Comparison of ENCODE assay signal across 10 cellular contexts in the genomic region with DNA sequence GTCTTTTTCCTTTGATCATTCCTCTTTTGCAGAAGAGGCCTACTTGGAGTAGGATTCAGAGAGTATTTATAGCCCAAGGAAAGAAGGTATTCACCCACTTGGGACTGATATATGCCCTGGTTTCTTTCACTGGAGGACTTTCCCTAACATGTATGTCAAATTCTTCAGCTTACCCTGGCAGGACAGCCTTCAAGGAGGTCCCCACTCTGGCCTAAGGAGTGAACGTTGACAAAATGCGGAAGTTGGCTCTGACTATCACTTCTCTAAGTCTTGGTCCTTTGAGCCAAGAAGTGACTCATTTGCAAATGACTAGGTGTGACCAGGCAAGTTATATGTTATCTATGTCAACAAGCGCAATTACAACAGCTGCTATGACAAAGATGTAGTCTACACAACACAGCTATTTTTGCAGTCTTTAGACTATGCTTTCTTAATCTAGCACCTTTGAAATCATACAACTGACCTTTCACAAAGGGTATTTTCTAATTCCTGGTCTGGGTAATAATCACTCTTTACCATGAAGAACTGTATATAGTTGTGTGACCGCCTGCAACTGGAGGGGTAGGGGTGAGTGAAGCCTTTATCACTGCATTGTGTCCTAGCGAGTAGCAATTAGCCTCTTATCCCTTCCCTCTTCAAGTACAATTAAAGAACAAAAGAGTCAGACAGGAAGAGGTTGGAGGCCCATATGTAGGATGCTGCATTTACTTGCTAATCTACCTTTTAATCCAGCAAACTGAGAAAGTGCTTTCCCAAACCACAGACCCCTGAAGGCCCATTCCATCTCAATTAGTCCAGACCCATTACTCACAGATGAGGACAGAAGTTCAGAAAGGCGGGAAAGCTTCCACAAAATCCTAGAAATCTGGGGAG. TPM values are rescaled to one million over a fixed set of nuclear protein-coding genes. Genes with fewer than 3 reads are reported as not detected.
A peak's percentile ranks its signal among the peaks of the same experiment; 100 is the strongest.
DNase-seq lines count a peak whose midpoint lies in the region; ATAC-seq and TF ChIP-seq lines count a peak whose summit lies in the region.
"Had no signal": no experiment of that assay in that cellular context is flagged by ENCODE, and none has a peak within 500 bp of the region (broad histone marks: within the 10 kb centered on the region; RNA-seq: fewer than 3 reads in every experiment).

No MANE protein-coding gene starts in this region.

- H3K36me3 ChIP-seq in heart left ventricle (peaks cover 0 to 17% (median 5%) of the 10 kb centered on the region in 9 donors), left ventricle myocardium inferior (peaks cover 2% of the 10 kb centered on the region)
- H3K36me3 ChIP-seq: neutrophil had no signal

- ATAC-seq in heart left ventricle, result peak in 3 of 4 donors; percentile 71 to 79 (median 75)
- ATAC-seq in HG03045 (IDR thresholded peaks at IDR 0.05; ENCODE audit: unreplicated experiment), result peak; percentile 99

- H3K27me3 ChIP-seq in heart left ventricle, result no peaks in the 10 kb centered on the region
- no peaks in the 10 kb centered on the region for H3K27me3 ChIP-seq in left ventricle myocardium inferior (ENCODE audit: low read depth)
- H3K27me3 ChIP-seq: neutrophil had no signal

- no peak for TF ChIP-seq CTCF in heart left ventricle (IDR thresholded peaks at IDR 0.05)
- TF ChIP-seq CTCF in left ventricle myocardium inferior (IDR thresholded peaks at IDR 0.05; ENCODE audit: borderline replicate concordance), result no peak

- H3K9me3 ChIP-seq in heart left ventricle (no peaks in the 10 kb centered on the region), left ventricle myocardium inferior (replicated peaks) (no peaks in the 10 kb centered on the region)
- H3K9me3 ChIP-seq: neutrophil had no signal

- intact Hi-C loops in heart left ventricle (cut with DNase I), result no loop called here
- intact Hi-C loops in left ventricle myocardium inferior (cut with micrococcal nuclease), result no loop called here

- TF ChIP-seq POLR2A in heart left ventricle (IDR thresholded peaks at IDR 0.05), result no peak

- H3K27ac ChIP-seq in heart left ventricle (peak overlapping the region in 1 of 12 donors; percentile 38), left ventricle myocardium inferior (replicated peaks) (no peak overlapping the region), epithelial cell of prostate (peak overlapping the region; percentile 59), temporal lobe (ENCODE audit: low read depth, low read length) (peak overlapping the region; percentile 20)
- H3K27ac ChIP-seq: neutrophil had no signal

- DNase-seq in heart left ventricle (no peak), left ventricle myocardium inferior (no peak), NCI-H748 (lab: John Stamatoyannopoulos, UW; ENCODE audit: unreplicated experiment) (peak; percentile 84), epithelial cell of prostate (ENCODE audit: low read depth, low spot score) (peak; percentile 80), EL (no peak)
- DNase-seq in activated naive CD4-positive, alpha-beta T cell (lab: John Stamatoyannopoulos, UW), result no peak
- DNase-seq: DND-41 had no signal

- H3K4me1 ChIP-seq in heart left ventricle (peaks cover 0 to 11% (median 0%) of the 10 kb centered on the region in 12 donors), left ventricle myocardium inferior (no peaks in the 10 kb centered on the region)

- H3K4me3 ChIP-seq in heart left ventricle (no peak overlapping the region), left ventricle myocardium inferior (no peak overlapping the region)

- 68 to 77% (median 72%) methylated on average over 6 of the region's 6 CpGs for WGBS in heart left ventricle, 4 donors

RNA-seq across cellular contexts. Expression of a gene that starts 50.1 kb away (rescaled TPM):
- total RNA-seq in heart left ventricle, result 10 to 100 TPM in 1 of 9 donors, 1 to 10 TPM in 8; 1.8 to 11.9 (median 3.2) TPM
- polyA plus RNA-seq in heart left ventricle, result 1 to 10 TPM; 1.5 to 2.5 TPM
- 4.3 TPM for total RNA-seq in left ventricle myocardium inferior
- total RNA-seq in temporal lobe, result 26.8 TPM

Comparison
In these comparisons a context has a peak if more than half of its experiments do, and no peak if none do; other contexts are left out.
1. DNase-seq: peak in NCI-H748 (single experiment) and epithelial cell of prostate (single experiment); none in heart left ventricle (0 of 5), left ventricle myocardium inferior (single experiment), EL (single experiment) and activated naive CD4-positive, alpha-beta T cell (0 of 4).